ENCODE assay signal across 11 cellular contexts in the genomic region with DNA sequence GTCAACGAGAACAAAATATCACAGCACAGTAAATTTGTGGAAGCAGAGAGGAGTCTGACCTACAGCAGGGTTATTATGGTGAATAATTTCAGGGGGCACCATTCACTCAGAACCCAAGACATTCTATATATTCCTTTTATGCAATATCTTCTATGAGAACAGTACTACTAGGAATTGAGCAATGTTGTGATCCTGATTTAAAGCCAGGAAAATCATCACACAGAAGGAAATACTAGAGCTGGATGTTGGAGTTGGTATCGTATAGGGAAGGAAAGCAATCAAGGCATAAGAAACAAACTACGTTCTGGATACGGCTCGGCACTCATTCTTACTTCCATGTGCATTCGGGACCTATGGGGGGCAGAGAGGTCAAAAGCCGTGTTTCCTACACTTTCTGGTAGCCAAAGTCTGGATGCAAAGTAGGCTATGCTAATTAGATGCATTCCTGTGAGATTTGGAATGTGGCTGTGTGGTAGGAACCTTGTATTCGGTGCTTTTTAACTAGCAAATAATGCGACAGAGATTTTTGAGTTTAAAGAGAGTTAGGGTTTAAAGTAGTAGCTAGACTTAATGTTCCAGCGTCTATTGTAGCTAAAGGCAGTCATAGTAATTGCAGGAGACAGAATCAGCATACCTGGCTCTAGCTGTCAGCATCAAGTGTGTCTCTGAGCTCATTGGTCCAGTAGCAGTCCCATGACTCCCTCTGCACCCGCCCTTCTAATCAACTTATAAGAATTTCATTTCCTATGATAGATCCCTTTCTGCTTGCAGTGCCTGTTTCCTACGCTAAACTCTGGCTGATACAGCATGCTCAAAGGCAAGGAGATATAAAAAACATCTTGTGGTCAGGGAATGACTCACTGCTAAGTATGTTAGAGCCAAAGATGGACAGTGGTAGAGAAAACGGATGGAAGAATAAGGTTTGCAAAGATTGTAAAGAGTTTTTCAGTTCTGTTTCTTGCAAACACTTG. TPM values are rescaled to one million over a fixed set of nuclear protein-coding genes. Genes with fewer than 3 reads are reported as not detected.
DNase-seq lines count a peak whose midpoint lies in the region; ATAC-seq and TF ChIP-seq lines count a peak whose summit lies in the region.
"Had no signal": no experiment of that assay in that cellular context is flagged by ENCODE, and none has a peak within 500 bp of the region (broad histone marks: within the 10 kb centered on the region; RNA-seq: fewer than 3 reads in every experiment).

No MANE protein-coding gene starts in this region.

- H3K36me3 ChIP-seq in hepatocyte (replicated peaks; ENCODE audit: insufficient read depth, low read depth): no peaks in the 10 kb centered on the region
- H3K36me3 ChIP-seq: ascending aorta had no signal

- no peaks in the 10 kb centered on the region for H3K4me1 ChIP-seq in hepatocyte (ENCODE audit: insufficient read depth)
- H3K4me1 ChIP-seq: ascending aorta had no signal

- no peaks in the 10 kb centered on the region for H3K9me2 ChIP-seq in hepatocyte (replicated peaks; ENCODE audit: insufficient read depth)

- no peaks in the 10 kb centered on the region for H3K79me2 ChIP-seq in hepatocyte

- ATAC-seq in HG03175 (IDR thresholded peaks at IDR 0.05; ENCODE audit: unreplicated experiment): peak; percentile 70
- ATAC-seq in SK-N-SH treated with all-trans-retinoic acid at 6 μM for 48 hours: peak; percentile 97

- H2AFZ ChIP-seq in hepatocyte: no peak overlapping the region

- DNase-seq in AG09319 (ENCODE audit: extremely low read depth, low read depth): peak; percentile 42
- peak; percentile 7 for DNase-seq in hepatocyte (ENCODE audit: low spot score)
- no peak for DNase-seq in hippocampal formation (lab: John Stamatoyannopoulos, UW)
- no peak for DNase-seq in NCI-H524 (lab: John Stamatoyannopoulos, UW)
- DNase-seq in activated gamma-delta T cell treated with Interleukin-2 at 50 U/mL for 16 hours: no peak
- no peak for DNase-seq in putamen (ENCODE audit: low spot score)
- DNase-seq: DMS 273 treated with DMSO at 0.1 percent for 48 hours, NCI-H1105 had no signal

- TF ChIP-seq CTCF in AG09319 (IDR thresholded peaks at IDR 0.05; ENCODE audit: low read depth, low read length) (no peak), hepatocyte (IDR thresholded peaks at IDR 0.05; ENCODE audit: poor library complexity) (no peak)

- H3K4me3 ChIP-seq in hepatocyte: no peak overlapping the region
- H3K4me3 ChIP-seq: ascending aorta had no signal

- H3K4me2 ChIP-seq in hepatocyte: no peak overlapping the region

- no peaks in the 10 kb centered on the region for H3K9me3 ChIP-seq in hepatocyte (ENCODE audit: low read depth)
- H3K9me3 ChIP-seq: ascending aorta had no signal

- no peaks in the 10 kb centered on the region for H3K27me3 ChIP-seq in hepatocyte
- H3K27me3 ChIP-seq: ascending aorta had no signal

- no peaks in the 10 kb centered on the region for H4K20me1 ChIP-seq in hepatocyte (ENCODE audit: insufficient read depth, poor library complexity, severe bottlenecking)

- 76% methylated on average over 13 of the region's 13 CpGs for WGBS in hepatocyte (ENCODE audit: low lambda C conversion rate, missing lambda C conversion rate)

- no peak overlapping the region for H3K27ac ChIP-seq in hepatocyte
- H3K27ac ChIP-seq: ascending aorta had no signal

TF ChIP-seq in SK-N-SH treated with all-trans-retinoic acid at 6 μM for 48 hours, 23 proteins besides CTCF, POLR2A, EP300 and RAD21:
- TF ChIP-seq, protein P1, sequence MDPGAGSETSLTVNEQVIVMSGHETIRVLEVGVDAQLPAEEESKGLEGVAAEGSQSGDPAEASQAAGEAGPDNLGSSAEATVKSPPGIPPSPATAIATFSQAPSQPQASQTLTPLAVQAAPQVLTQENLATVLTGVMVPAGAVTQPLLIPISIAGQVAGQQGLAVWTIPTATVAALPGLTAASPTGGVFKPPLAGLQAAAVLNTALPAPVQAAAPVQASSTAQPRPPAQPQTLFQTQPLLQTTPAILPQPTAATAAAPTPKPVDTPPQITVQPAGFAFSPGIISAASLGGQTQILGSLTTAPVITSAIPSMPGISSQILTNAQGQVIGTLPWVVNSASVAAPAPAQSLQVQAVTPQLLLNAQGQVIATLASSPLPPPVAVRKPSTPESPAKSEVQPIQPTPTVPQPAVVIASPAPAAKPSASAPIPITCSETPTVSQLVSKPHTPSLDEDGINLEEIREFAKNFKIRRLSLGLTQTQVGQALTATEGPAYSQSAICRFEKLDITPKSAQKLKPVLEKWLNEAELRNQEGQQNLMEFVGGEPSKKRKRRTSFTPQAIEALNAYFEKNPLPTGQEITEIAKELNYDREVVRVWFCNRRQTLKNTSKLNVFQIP (CRISPR knock-in tag; IDR thresholded peaks at IDR 0.05; ENCODE audit: borderline replicate concordance, low read depth): no peak
- TF ChIP-seq, protein P2, sequence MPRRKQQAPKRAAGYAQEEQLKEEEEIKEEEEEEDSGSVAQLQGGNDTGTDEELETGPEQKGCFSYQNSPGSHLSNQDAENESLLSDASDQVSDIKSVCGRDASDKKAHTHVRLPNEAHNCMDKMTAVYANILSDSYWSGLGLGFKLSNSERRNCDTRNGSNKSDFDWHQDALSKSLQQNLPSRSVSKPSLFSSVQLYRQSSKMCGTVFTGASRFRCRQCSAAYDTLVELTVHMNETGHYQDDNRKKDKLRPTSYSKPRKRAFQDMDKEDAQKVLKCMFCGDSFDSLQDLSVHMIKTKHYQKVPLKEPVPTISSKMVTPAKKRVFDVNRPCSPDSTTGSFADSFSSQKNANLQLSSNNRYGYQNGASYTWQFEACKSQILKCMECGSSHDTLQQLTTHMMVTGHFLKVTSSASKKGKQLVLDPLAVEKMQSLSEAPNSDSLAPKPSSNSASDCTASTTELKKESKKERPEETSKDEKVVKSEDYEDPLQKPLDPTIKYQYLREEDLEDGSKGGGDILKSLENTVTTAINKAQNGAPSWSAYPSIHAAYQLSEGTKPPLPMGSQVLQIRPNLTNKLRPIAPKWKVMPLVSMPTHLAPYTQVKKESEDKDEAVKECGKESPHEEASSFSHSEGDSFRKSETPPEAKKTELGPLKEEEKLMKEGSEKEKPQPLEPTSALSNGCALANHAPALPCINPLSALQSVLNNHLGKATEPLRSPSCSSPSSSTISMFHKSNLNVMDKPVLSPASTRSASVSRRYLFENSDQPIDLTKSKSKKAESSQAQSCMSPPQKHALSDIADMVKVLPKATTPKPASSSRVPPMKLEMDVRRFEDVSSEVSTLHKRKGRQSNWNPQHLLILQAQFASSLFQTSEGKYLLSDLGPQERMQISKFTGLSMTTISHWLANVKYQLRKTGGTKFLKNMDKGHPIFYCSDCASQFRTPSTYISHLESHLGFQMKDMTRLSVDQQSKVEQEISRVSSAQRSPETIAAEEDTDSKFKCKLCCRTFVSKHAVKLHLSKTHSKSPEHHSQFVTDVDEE (CRISPR knock-in tag; IDR thresholded peaks at IDR 0.05): no peak
- TF ChIP-seq ZC3H10 (CRISPR knock-in tag; IDR thresholded peaks at IDR 0.05): no peak
- no peak for TF ChIP-seq ZFP30 (CRISPR knock-in tag; IDR thresholded peaks at IDR 0.05)
- no peak for TF ChIP-seq ZFP3 (CRISPR knock-in tag; IDR thresholded peaks at IDR 0.05)
- no peak for TF ChIP-seq GLIS3 (CRISPR knock-in tag; IDR thresholded peaks at IDR 0.05)
- TF ChIP-seq RARB (CRISPR knock-in tag; IDR thresholded peaks at IDR 0.05): no peak
- no peak for TF ChIP-seq CSDC2 (CRISPR knock-in tag; IDR thresholded peaks at IDR 0.05)
- no peak for TF ChIP-seq ZNF8 (CRISPR knock-in tag; IDR thresholded peaks at IDR 0.05)
- TF ChIP-seq, protein P3, sequence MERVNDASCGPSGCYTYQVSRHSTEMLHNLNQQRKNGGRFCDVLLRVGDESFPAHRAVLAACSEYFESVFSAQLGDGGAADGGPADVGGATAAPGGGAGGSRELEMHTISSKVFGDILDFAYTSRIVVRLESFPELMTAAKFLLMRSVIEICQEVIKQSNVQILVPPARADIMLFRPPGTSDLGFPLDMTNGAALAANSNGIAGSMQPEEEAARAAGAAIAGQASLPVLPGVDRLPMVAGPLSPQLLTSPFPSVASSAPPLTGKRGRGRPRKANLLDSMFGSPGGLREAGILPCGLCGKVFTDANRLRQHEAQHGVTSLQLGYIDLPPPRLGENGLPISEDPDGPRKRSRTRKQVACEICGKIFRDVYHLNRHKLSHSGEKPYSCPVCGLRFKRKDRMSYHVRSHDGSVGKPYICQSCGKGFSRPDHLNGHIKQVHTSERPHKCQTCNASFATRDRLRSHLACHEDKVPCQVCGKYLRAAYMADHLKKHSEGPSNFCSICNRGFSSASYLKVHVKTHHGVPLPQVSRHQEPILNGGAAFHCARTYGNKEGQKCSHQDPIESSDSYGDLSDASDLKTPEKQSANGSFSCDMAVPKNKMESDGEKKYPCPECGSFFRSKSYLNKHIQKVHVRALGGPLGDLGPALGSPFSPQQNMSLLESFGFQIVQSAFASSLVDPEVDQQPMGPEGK (CRISPR knock-in tag; IDR thresholded peaks at IDR 0.05; ENCODE audit: borderline replicate concordance): no peak
- no peak for TF ChIP-seq ESRRG (CRISPR knock-in tag; IDR thresholded peaks at IDR 0.05)
- TF ChIP-seq BACH2 (CRISPR knock-in tag; IDR thresholded peaks at IDR 0.05; ENCODE audit: borderline replicate concordance): no peak
- TF ChIP-seq ZNF565 (CRISPR knock-in tag; conservative IDR thresholded peaks at IDR 0.05; ENCODE audit: low read depth): no peak
- no peak for TF ChIP-seq ZNF70 (CRISPR knock-in tag; IDR thresholded peaks at IDR 0.05)
- no peak for TF ChIP-seq ARNTL (CRISPR knock-in tag; IDR thresholded peaks at IDR 0.05; ENCODE audit: borderline replicate concordance, low read depth)
- no peak for TF ChIP-seq TCF4 (CRISPR knock-in tag; IDR thresholded peaks at IDR 0.05; ENCODE audit: borderline replicate concordance)
- TF ChIP-seq OSR1 (CRISPR knock-in tag; IDR thresholded peaks at IDR 0.05): no peak
- TF ChIP-seq, protein P4, sequence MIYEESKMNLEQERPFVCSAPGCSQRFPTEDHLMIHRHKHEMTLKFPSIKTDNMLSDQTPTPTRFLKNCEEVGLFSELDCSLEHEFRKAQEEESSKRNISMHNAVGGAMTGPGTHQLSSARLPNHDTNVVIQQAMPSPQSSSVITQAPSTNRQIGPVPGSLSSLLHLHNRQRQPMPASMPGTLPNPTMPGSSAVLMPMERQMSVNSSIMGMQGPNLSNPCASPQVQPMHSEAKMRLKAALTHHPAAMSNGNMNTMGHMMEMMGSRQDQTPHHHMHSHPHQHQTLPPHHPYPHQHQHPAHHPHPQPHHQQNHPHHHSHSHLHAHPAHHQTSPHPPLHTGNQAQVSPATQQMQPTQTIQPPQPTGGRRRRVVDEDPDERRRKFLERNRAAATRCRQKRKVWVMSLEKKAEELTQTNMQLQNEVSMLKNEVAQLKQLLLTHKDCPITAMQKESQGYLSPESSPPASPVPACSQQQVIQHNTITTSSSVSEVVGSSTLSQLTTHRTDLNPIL (CRISPR knock-in tag; IDR thresholded peaks at IDR 0.05; ENCODE audit: low read depth): no peak

RNA-seq across cellular contexts. Expression of a gene that starts 43.3 kb away (rescaled TPM):
- total RNA-seq in hepatocyte: 58.7 and 63.3 TPM in 2 replicates
- 30.2 and 35.5 TPM in 2 replicates for polyA plus RNA-seq in hepatocyte

Comparison
In these comparisons a context has a peak if more than half of its experiments do, and no peak if none do; other contexts are left out.
1. DNase-seq: peak in AG09319 (single experiment) and hepatocyte (single experiment); none in hippocampal formation (0 of 2), NCI-H524 (0 of 2), activated gamma-delta T cell treated with Interleukin-2 at 50 U/mL for 16 hours (single experiment) and putamen (single experiment).